In genomic region chr11:55852141-55852540, GRCh38 we compare ENCODE assay signal across 1 cellular context.
A peak's percentile ranks its signal among the peaks of the same experiment; 100 is the strongest.
TF ChIP-seq lines count a peak whose summit lies in the region.

No MANE protein-coding gene starts in this region.

TF ChIP-seq in HepG2, 621 proteins besides CTCF, POLR2A, EP300 and RAD21:
- TF ChIP-seq ATF7 (IDR thresholded peaks at IDR 0.05) = peak; percentile 67
- TF ChIP-seq ATF7 (CRISPR knock-in tag; IDR thresholded peaks at IDR 0.05) = no peak
- TF ChIP-seq SOX13 (IDR thresholded peaks at IDR 0.05) = no peak
- no peak for TF ChIP-seq SOX13 (CRISPR knock-in tag; conservative IDR thresholded peaks at IDR 0.05 in 1 of 2, IDR thresholded peaks at IDR 0.05 in 1 of 2)
